Comparison of ENCODE assay signal across 15 cellular contexts in genomic region chr5:168447748-168448147, GRCh38.
"Had no signal": no experiment of that assay in that cellular context is flagged by ENCODE, and none has a peak within 500 bp of the region (broad histone marks: within the 10 kb centered on the region; RNA-seq: fewer than 3 reads in every experiment).

No MANE protein-coding gene starts in this region.

- H3K27me3 ChIP-seq: neutrophil, thyroid gland, vagina had no signal

- H3K36me3 ChIP-seq: neutrophil, thyroid gland, vagina had no signal

- H3K27me3 Mint-ChIP-seq: stimulated activated naive B cell treated with anti-CD40 and anti-IgM and Interleukin-4, amounts not matched to agents 10 μg/mL and 1 μg/mL and 100 μg/mL, for 72 hours had no signal

- DNase-seq: activated CD4-positive, alpha-beta T cell treated with anti-CD3 and anti-CD28 coated beads for 1 hour; activated CD4-positive, alpha-beta T cell treated with anti-CD3 and anti-CD28 coated beads, Interleukin-2, amount 50 U/mL, for 4 hours; activated naive CD4-positive, alpha-beta T cell treated with anti-CD3 and anti-CD28 coated beads, Interleukin-2, amount 10 ng/mL, durations not matched to agents 7 days and 5 days; central memory CD4-positive, alpha-beta T cell; cortex of kidney; effector memory CD4-positive, alpha-beta T cell; SK-N-SH; stimulated activated CD4-positive, alpha-beta T cell treated with anti-CD3 and anti-CD28 coated beads, Interleukin-4, amount 100 ng/mL, for 1 hour; stimulated activated naive B cell treated with anti-CD40 and anti-IgM and Interleukin-4, amounts not matched to agents 10 μg/mL and 1 μg/mL and 100 μg/mL, for 72 hours; T-cell; T1000; thyroid gland had no signal

- H3K4me3 Mint-ChIP-seq: activated naive CD4-positive, alpha-beta T cell treated with anti-CD3 and anti-CD28 coated beads, Interleukin-2, amount 10 ng/mL, durations not matched to agents 7 days and 5 days; stimulated activated naive B cell treated with anti-CD40 and anti-IgM and Interleukin-4, amounts not matched to agents 10 μg/mL and 1 μg/mL and 100 μg/mL, for 72 hours; T-cell had no signal

- H3K27ac Mint-ChIP-seq: activated naive CD4-positive, alpha-beta T cell treated with anti-CD3 and anti-CD28 coated beads, Interleukin-2, amount 10 ng/mL, durations not matched to agents 7 days and 5 days; stimulated activated naive B cell treated with anti-CD40 and anti-IgM and Interleukin-4, amounts not matched to agents 10 μg/mL and 1 μg/mL and 100 μg/mL, for 72 hours; T-cell had no signal

- H3K4me1 Mint-ChIP-seq: activated naive CD4-positive, alpha-beta T cell treated with anti-CD3 and anti-CD28 coated beads, Interleukin-2, amount 10 ng/mL, durations not matched to agents 7 days and 5 days; stimulated activated naive B cell treated with anti-CD40 and anti-IgM and Interleukin-4, amounts not matched to agents 10 μg/mL and 1 μg/mL and 100 μg/mL, for 72 hours; T-cell had no signal

- H3K79me2 ChIP-seq: parathyroid adenoma had no signal

- H3K36me3 Mint-ChIP-seq: activated naive CD4-positive, alpha-beta T cell treated with anti-CD3 and anti-CD28 coated beads, Interleukin-2, amount 10 ng/mL, durations not matched to agents 7 days and 5 days; stimulated activated naive B cell treated with anti-CD40 and anti-IgM and Interleukin-4, amounts not matched to agents 10 μg/mL and 1 μg/mL and 100 μg/mL, for 72 hours; T-cell had no signal

- H3K4me1 ChIP-seq: parathyroid adenoma, vagina had no signal

- H2AFZ ChIP-seq: parathyroid adenoma had no signal

- H3K4me3 ChIP-seq: thyroid gland, vagina had no signal

- H3K27ac ChIP-seq: neutrophil, parathyroid adenoma, thyroid gland, vagina had no signal

- H3K9me3 Mint-ChIP-seq: activated naive CD4-positive, alpha-beta T cell treated with anti-CD3 and anti-CD28 coated beads, Interleukin-2, amount 10 ng/mL, durations not matched to agents 7 days and 5 days; stimulated activated naive B cell treated with anti-CD40 and anti-IgM and Interleukin-4, amounts not matched to agents 10 μg/mL and 1 μg/mL and 100 μg/mL, for 72 hours; T-cell had no signal

- H3K9ac ChIP-seq: parathyroid adenoma, SK-N-SH had no signal

- H3K4me2 ChIP-seq: SK-N-SH had no signal

- ATAC-seq: stimulated activated naive B cell treated with anti-CD40 and anti-IgM and Interleukin-4, amounts not matched to agents 10 μg/mL and 1 μg/mL and 100 μg/mL, for 72 hours; T-cell had no signal

- H3K9me3 ChIP-seq: neutrophil, SK-N-SH, thyroid gland, vagina had no signal
